Comparison of ENCODE assay signal across 15 cellular contexts in the genomic region with DNA sequence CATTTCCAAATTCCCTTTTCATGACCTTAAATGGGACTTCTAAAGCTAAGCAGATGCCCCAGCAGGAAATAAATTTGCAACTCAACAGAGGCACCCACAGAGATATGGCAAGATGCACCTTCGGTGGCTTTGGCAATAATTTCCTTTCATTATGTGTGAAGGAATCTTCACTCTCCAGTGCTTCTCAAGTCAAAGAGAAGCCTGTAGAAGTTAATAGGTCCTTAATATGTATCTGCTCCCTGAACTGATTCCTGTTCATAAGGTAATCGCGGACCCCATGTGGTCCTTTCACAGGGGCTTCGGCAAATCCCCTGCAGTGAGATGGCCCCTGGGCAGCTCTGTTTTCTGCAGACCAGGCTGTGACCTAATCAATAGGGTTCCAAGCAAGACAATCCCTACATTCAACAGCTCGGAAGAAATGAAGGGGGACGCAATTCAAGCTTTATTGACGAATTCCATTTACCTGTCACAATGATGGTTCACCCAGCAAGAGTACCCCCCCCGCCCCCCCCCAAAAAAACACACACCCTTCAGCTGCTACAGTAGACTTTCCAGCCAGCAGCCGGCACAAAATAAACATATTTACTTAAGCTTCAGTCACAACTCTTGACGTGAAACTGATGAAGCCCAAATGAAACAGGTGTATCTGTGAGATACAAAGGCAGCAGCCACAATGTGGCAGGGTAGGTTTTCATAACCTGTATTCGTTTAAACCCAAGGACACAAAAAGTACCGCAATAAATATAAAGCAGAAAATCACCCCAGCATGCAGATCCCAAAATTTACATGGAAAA. TPM values are rescaled to one million over a fixed set of nuclear protein-coding genes. Genes with fewer than 3 reads are reported as not detected.
DNase-seq lines count a peak whose midpoint lies in the region; ATAC-seq and TF ChIP-seq lines count a peak whose summit lies in the region.
"Had no signal": no experiment of that assay in that cellular context is flagged by ENCODE, and none has a peak within 500 bp of the region (broad histone marks: within the 10 kb centered on the region; RNA-seq: fewer than 3 reads in every experiment).

No MANE protein-coding gene starts in this region.

- peak overlapping the region; percentile 61 for H3K27ac Mint-ChIP-seq in mesothelial cell of epicardium
- H3K27ac Mint-ChIP-seq: naive thymus-derived CD4-positive, alpha-beta T cell had no signal

- H3K27me3 ChIP-seq in ectodermal cell (ENCODE audit: control insufficient read depth, insufficient read depth, low read length, poor library complexity, severe bottlenecking) = no peaks in the 10 kb centered on the region

- no peak for ATAC-seq in HG02623 (IDR thresholded peaks at IDR 0.05; ENCODE audit: unreplicated experiment)
- ATAC-seq in HG02678 (IDR thresholded peaks at IDR 0.05; ENCODE audit: unreplicated experiment) = no peak
- ATAC-seq: naive thymus-derived CD4-positive, alpha-beta T cell had no signal

- peaks cover 44% of the 10 kb centered on the region for H3K4me1 ChIP-seq in ectodermal cell (ENCODE audit: control insufficient read depth, insufficient read depth, low read length)

- peak; percentile 87 for DNase-seq in DMS53 (lab: John Stamatoyannopoulos, UW)
- DNase-seq in NCI-H128 (lab: John Stamatoyannopoulos, UW; ENCODE audit: unreplicated experiment) = peak; percentile 18
- DNase-seq in mesothelial cell of epicardium (ENCODE audit: low spot score in 2 of 2, unreplicated experiment in 2 of 2) = no peak
- DNase-seq in pons (ENCODE audit: low spot score) = no peak
- no peak for DNase-seq in activated gamma-delta T cell (lab: John Stamatoyannopoulos, UW)
- DNase-seq: activated CD4-positive, CD25-positive, alpha-beta regulatory T cell treated with anti-CD3 and anti-CD28 coated beads, Interleukin-2, amount 50 U/mL, for 72 hours; C1 segment of cervical spinal cord; cortex of kidney; GF-D8; naive thymus-derived CD4-positive, alpha-beta T cell; NCI-H1694 treated with DMSO at 0.1 percent for 48 hours; OCI-M1 had no signal

- no peak overlapping the region for H3K4me3 Mint-ChIP-seq in mesothelial cell of epicardium
- H3K4me3 Mint-ChIP-seq: naive thymus-derived CD4-positive, alpha-beta T cell had no signal

- WGBS in ectodermal cell, 2 experiments = 1% methylated on average over 11 of the region's 12 CpGs

- H3K4me1 Mint-ChIP-seq in mesothelial cell of epicardium = peaks cover 62% of the 10 kb centered on the region
- H3K4me1 Mint-ChIP-seq: naive thymus-derived CD4-positive, alpha-beta T cell had no signal

- H3K9me3 ChIP-seq in ectodermal cell (ENCODE audit: control insufficient read depth, low read length) = no peaks in the 10 kb centered on the region

- peaks cover 4% of the 10 kb centered on the region for H3K36me3 ChIP-seq in ectodermal cell (ENCODE audit: control insufficient read depth, insufficient read depth, low read length)

- no peak for TF ChIP-seq CTCF in mesothelial cell of epicardium (IDR thresholded peaks at IDR 0.05; ENCODE audit: unreplicated experiment)

- peak overlapping the region; percentile 64 for H3K27ac ChIP-seq in ectodermal cell (ENCODE audit: insufficient read depth, low read depth, low read length, poor library complexity, severe bottlenecking)

- peaks cover 15% of the 10 kb centered on the region for H3K36me3 Mint-ChIP-seq in mesothelial cell of epicardium
- H3K36me3 Mint-ChIP-seq: naive thymus-derived CD4-positive, alpha-beta T cell had no signal

- no peaks in the 10 kb centered on the region for H3K27me3 Mint-ChIP-seq in mesothelial cell of epicardium (ENCODE audit: low read depth)

- peaks cover 7% of the 10 kb centered on the region for H3K9me3 Mint-ChIP-seq in mesothelial cell of epicardium

- H3K4me3 ChIP-seq in ectodermal cell (ENCODE audit: insufficient read depth, low read depth, low read length) = no peak overlapping the region

RNA-seq across cellular contexts. Expression of a gene that starts 35.3 kb away (rescaled TPM):
- 135 TPM for polyA plus RNA-seq in ectodermal cell (2013, experiment 1 of 4)
- 155 TPM for polyA plus RNA-seq in ectodermal cell (2013, experiment 2 of 4)
- 80.8 TPM for polyA plus RNA-seq in ectodermal cell (2013, experiment 3 of 4)
- polyA plus RNA-seq in ectodermal cell (2013, experiment 4 of 4) = 111 TPM
- total RNA-seq in mesothelial cell of epicardium = 211 to 224 TPM (median 224 TPM) in 3 replicates
- polyA plus RNA-seq: naive thymus-derived CD4-positive, alpha-beta T cell had no signal

Comparison
In these comparisons a context has a peak if more than half of its experiments do, and no peak if none do; other contexts are left out.
1. DNase-seq: peak in DMS53 (single experiment) and NCI-H128 (single experiment); none in mesothelial cell of epicardium (0 of 2), pons (single experiment) and activated gamma-delta T cell (single experiment).